22 cellular contexts compared by ENCODE assay signal in genomic region chr14:21049263-21049662, GRCh38. TPM values are rescaled to one million over a fixed set of nuclear protein-coding genes. Genes with fewer than 3 reads are reported as not detected.
DNase-seq lines count a peak whose midpoint lies in the region; ATAC-seq and TF ChIP-seq lines count a peak whose summit lies in the region.
"Had no signal": no experiment of that assay in that cellular context is flagged by ENCODE, and none has a peak within 500 bp of the region (broad histone marks: within the 10 kb centered on the region; RNA-seq: fewer than 3 reads in every experiment).

No MANE protein-coding gene starts in this region.

- no peak for TF ChIP-seq CTCF in mesothelial cell of epicardium (IDR thresholded peaks at IDR 0.05; ENCODE audit: unreplicated experiment)

- H3K36me3 Mint-ChIP-seq in mesothelial cell of epicardium, result no peaks in the 10 kb centered on the region

- H3K4me3 Mint-ChIP-seq in mesothelial cell of epicardium, result no peak overlapping the region
- H3K4me3 Mint-ChIP-seq: nephron progenitor cell, T-helper 17 cell had no signal

- H3K9me3 Mint-ChIP-seq in mesothelial cell of epicardium, result no peaks in the 10 kb centered on the region
- H3K9me3 Mint-ChIP-seq: nephron progenitor cell had no signal

- H3K27ac Mint-ChIP-seq in mesothelial cell of epicardium, result no peak overlapping the region
- H3K27ac Mint-ChIP-seq: nephron progenitor cell, progenitor cell of endocrine pancreas, T-helper 17 cell had no signal

- DNase-seq in AG08395 (ENCODE audit: low spot score) (peak; percentile 37), M059J (ENCODE audit: low read depth) (peak; percentile 32), fibroblast of gingiva (ENCODE audit: low read depth) (peak; percentile 20), mesothelial cell of epicardium (ENCODE audit: low spot score in 2 of 2, unreplicated experiment in 2 of 2) (no peak)
- DNase-seq: activated CD4-positive, alpha-beta T cell treated with anti-CD3 and anti-CD28 coated beads, Interleukin-2, amount 50 U/mL, for 4 hours; activated naive CD4-positive, alpha-beta T cell; activated T-cell treated with anti-CD3 and anti-CD28 coated beads for 4 hours; left cardiac atrium; NCI-H1436; NCI-H774; nephron progenitor cell; PC-3; SJCRH30; T-helper 17 cell; thyroid gland; WERI-Rb-1 had no signal

- no peak for ATAC-seq in HG03196 (IDR thresholded peaks at IDR 0.05; ENCODE audit: unreplicated experiment)
- no peak for ATAC-seq in HG02610 (IDR thresholded peaks at IDR 0.05; ENCODE audit: unreplicated experiment)
- ATAC-seq: PC-3, T-helper 17 cell had no signal

- no peaks in the 10 kb centered on the region for H3K27me3 Mint-ChIP-seq in mesothelial cell of epicardium (ENCODE audit: low read depth)

- peaks cover 9% of the 10 kb centered on the region for H3K4me1 Mint-ChIP-seq in mesothelial cell of epicardium

RNA-seq across cellular contexts. Expression of gene RNASE7, which starts 7.1 kb away (rescaled TPM):
- not detected in 2 replicates for total RNA-seq in M059J (2014; rRNA removed; shearing (Covaris generic))
- 0.29 to 0.66 TPM (median 0.34 TPM) in 3 replicates for total RNA-seq in mesothelial cell of epicardium
- total RNA-seq: A172, frontal cortex, left cardiac atrium, PC-3, progenitor cell of endocrine pancreas, SJCRH30, T-helper 17 cell, thyroid gland had no signal

RNA-seq across cellular contexts. Expression of gene RNASE8, which starts 8.4 kb away (rescaled TPM):
- not detected in 2 replicates for total RNA-seq in M059J (2014; rRNA removed; shearing (Covaris generic))
- not detected in 3 replicates for total RNA-seq in mesothelial cell of epicardium
- total RNA-seq: A172, frontal cortex, left cardiac atrium, mesenteric fat pad, PC-3, progenitor cell of endocrine pancreas, SJCRH30, T-helper 17 cell, thyroid gland had no signal

RNA-seq across cellular contexts. Expression of gene RNASE13, which starts 14.7 kb away (rescaled TPM):
- total RNA-seq in M059J (2014; rRNA removed; shearing (Covaris generic)), result not detected in 2 replicates
- 0.14 TPM in 1 of 3 replicates, not detected in the others for total RNA-seq in mesothelial cell of epicardium
- total RNA-seq: A172, frontal cortex, left cardiac atrium, mesenteric fat pad, PC-3, progenitor cell of endocrine pancreas, SJCRH30, T-helper 17 cell, thyroid gland had no signal

RNA-seq across cellular contexts. Expression of gene TPPP2, which starts 19.2 kb away (rescaled TPM):
- not detected in 2 replicates for total RNA-seq in M059J (2014; rRNA removed; shearing (Covaris generic))
- 0.47 to 0.58 TPM in 2 of 3 replicates, not detected in the other for total RNA-seq in mesothelial cell of epicardium
- total RNA-seq: A172, frontal cortex, mesenteric fat pad, PC-3, SJCRH30, T-helper 17 cell, thyroid gland had no signal

RNA-seq across cellular contexts. Expression of gene ARHGEF40, which starts 20.8 kb away (rescaled TPM):
- 12.0 and 24.8 TPM in 2 replicates for total RNA-seq in M059J (2014; rRNA removed; shearing (Covaris generic))
- total RNA-seq in mesothelial cell of epicardium, result 83.2 to 96.2 TPM (median 83.5 TPM) in 3 replicates

Comparison
In these comparisons a context has a peak if more than half of its experiments do, and no peak if none do; other contexts are left out.
1. DNase-seq: peak in AG08395 (single experiment), M059J (single experiment) and fibroblast of gingiva (single experiment); none in mesothelial cell of epicardium (0 of 2).